Comparison of ENCODE assay signal across 1 cellular context in the genomic region with DNA sequence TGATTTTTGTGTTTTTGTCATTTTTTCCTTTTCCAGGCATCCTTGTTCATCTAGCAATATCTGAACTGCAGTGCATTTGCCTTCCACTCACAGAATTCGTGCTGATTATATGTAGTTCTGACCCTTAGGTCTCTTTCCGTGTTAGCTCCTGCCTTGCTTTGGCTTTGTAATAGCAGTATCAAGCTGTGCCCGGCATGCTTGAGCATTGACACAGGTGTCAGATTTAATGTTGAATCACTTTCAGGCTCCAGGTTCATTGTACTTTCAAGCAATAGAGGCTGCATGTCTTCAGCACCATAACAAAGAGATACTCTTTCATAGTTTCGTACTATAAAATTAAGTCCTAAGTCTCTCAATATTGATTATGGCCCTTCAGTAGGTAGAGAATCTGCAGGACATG.
TF ChIP-seq lines count a peak whose summit lies in the region.

No MANE protein-coding gene starts in this region.

TF ChIP-seq in H1, 55 proteins besides CTCF, POLR2A, EP300 and RAD21:
- no peak for TF ChIP-seq SIX5 (IDR thresholded peaks at IDR 0.05; ENCODE audit: low read depth, low read length)
- TF ChIP-seq TCF12 (IDR thresholded peaks at IDR 0.05; ENCODE audit: low read depth, low read length) = 0 out of 2 replicates have a peak, but pooled peaks have one; percentile 50
